Comparison of ENCODE assay signal across 8 cellular contexts in genomic region chr12:54207539-54208267, GRCh38. TPM values are rescaled to one million over a fixed set of nuclear protein-coding genes. Genes with fewer than 3 reads are reported as not detected.
DNase-seq lines count a peak whose midpoint lies in the region; ATAC-seq, FAIRE-seq and TF ChIP-seq lines count a peak whose summit lies in the region.

No MANE protein-coding gene starts in this region.

- H3K9me3 ChIP-seq in BE2C (no peaks in the 10 kb centered on the region), SU-DHL-6 (ENCODE audit: insufficient read depth, low read length) (no peaks in the 10 kb centered on the region), hepatocyte (ENCODE audit: low read depth) (no peaks in the 10 kb centered on the region), spleen (no peaks in the 10 kb centered on the region)

- no peaks in the 10 kb centered on the region for H3F3A ChIP-seq in SU-DHL-6 (ENCODE audit: insufficient read depth)

- ATAC-seq in GM18858 (IDR thresholded peaks at IDR 0.05; ENCODE audit: unreplicated experiment), result no peak

- peak; percentile 89 for FAIRE-seq in GM19239 (lab: Jason Lieb, UNC)

- TF ChIP-seq CTCF in BE2C (IDR thresholded peaks at IDR 0.05; ENCODE audit: low read depth, low read length) (peak; percentile 97), LNCAP (IDR thresholded peaks at IDR 0.05) (peak; percentile 94), SU-DHL-6 (IDR thresholded peaks at IDR 0.05; ENCODE audit: insufficient read depth, low read length, poor library complexity, severe bottlenecking) (peak; percentile 6), hepatocyte (IDR thresholded peaks at IDR 0.05; ENCODE audit: poor library complexity) (peak; percentile 81), spleen (IDR thresholded peaks at IDR 0.05 in 8 of 11, conservative IDR thresholded peaks at IDR 0.05 in 3 of 11) (peak; percentile 80 to 93 (median 89))

- H3K4me1 ChIP-seq in BE2C, result peaks cover 17% of the 10 kb centered on the region
- no peaks in the 10 kb centered on the region for H3K4me1 ChIP-seq in hepatocyte (ENCODE audit: insufficient read depth)
- H3K4me1 ChIP-seq in spleen, result peaks cover 0 to 6% (median 2%) of the 10 kb centered on the region in 6 donors

- H3K27me3 ChIP-seq in BE2C (no peaks in the 10 kb centered on the region), SU-DHL-6 (ENCODE audit: low read length) (no peaks in the 10 kb centered on the region), hepatocyte (peaks cover 22% of the 10 kb centered on the region), spleen (replicated peaks in 1 of 7) (peaks cover 0 to 97% (median 9%) of the 10 kb centered on the region in 7 donors)

- WGBS in hepatocyte (ENCODE audit: low lambda C conversion rate, missing lambda C conversion rate), result 29% methylated on average over 16 of the region's 16 CpGs
- 28 to 31% (median 31%) methylated on average over 16 of the region's 16 CpGs for WGBS in spleen, 5 donors

- H2AFZ ChIP-seq in SU-DHL-6 (ENCODE audit: low read depth, low read length, severe bottlenecking) (no peak overlapping the region), hepatocyte (no peak overlapping the region)

- H3K4me2 ChIP-seq in SU-DHL-6 (ENCODE audit: low read depth, low read length, poor library complexity, severe bottlenecking) (no peak overlapping the region), hepatocyte (no peak overlapping the region)

- H3K36me3 ChIP-seq in BE2C (no peaks in the 10 kb centered on the region), SU-DHL-6 (ENCODE audit: low read length) (no peaks in the 10 kb centered on the region), hepatocyte (replicated peaks; ENCODE audit: insufficient read depth, low read depth) (no peaks in the 10 kb centered on the region), spleen (no peaks in the 10 kb centered on the region)

- H3K9me2 ChIP-seq in SU-DHL-6 (replicated peaks; ENCODE audit: insufficient read depth, low read length) (no peaks in the 10 kb centered on the region), hepatocyte (replicated peaks; ENCODE audit: insufficient read depth) (no peaks in the 10 kb centered on the region)

- H3K27ac ChIP-seq in SU-DHL-6 (ENCODE audit: low read depth, low read length) (no peak overlapping the region), hepatocyte (no peak overlapping the region), spleen (no peak overlapping the region)

- peak; percentile 88 for DNase-seq in BE2C
- DNase-seq in GM19239 (ENCODE audit: insufficient read length, low spot score), result peak; percentile 65
- peak; percentile 53 for DNase-seq in activated naive CD8-positive, alpha-beta T cell treated with anti-CD3 and anti-CD28 coated beads, Interleukin-2, amount 50 U/mL, for 16 hours (ENCODE audit: low read depth, low spot score)
- DNase-seq in hepatocyte (ENCODE audit: low spot score), result peak; percentile 85
- DNase-seq in spleen, result peak; percentile 91

- H3K4me3 ChIP-seq in BE2C (ENCODE audit: low read depth, low read length) (peak overlapping the region; percentile 19), SU-DHL-6 (ENCODE audit: insufficient read depth, low read length, poor library complexity, severe bottlenecking) (no peak overlapping the region), hepatocyte (no peak overlapping the region), spleen (no peak overlapping the region)

- no peaks in the 10 kb centered on the region for H3K79me2 ChIP-seq in SU-DHL-6 (ENCODE audit: insufficient read depth, low read length)
- no peaks in the 10 kb centered on the region for H3K79me2 ChIP-seq in hepatocyte

- TF ChIP-seq POLR2A in spleen (IDR thresholded peaks at IDR 0.05), result no peak

- H3K9ac ChIP-seq in SU-DHL-6 (ENCODE audit: low read length), result no peak overlapping the region

- intact Hi-C loops in spleen (cut with DNase I; ENCODE audit: low total_unique reads), result no loop called here

- H4K20me1 ChIP-seq in SU-DHL-6 (ENCODE audit: low read depth, low read length), result no peaks in the 10 kb centered on the region
- no peaks in the 10 kb centered on the region for H4K20me1 ChIP-seq in hepatocyte (ENCODE audit: insufficient read depth, poor library complexity, severe bottlenecking)

RNA-seq across cellular contexts. Expression of gene SMUG1, which starts 18.9 kb away (rescaled TPM):
- 66.2 TPM for polyA plus RNA-seq in BE2C (2012; ENCODE audit: insufficient read depth, insufficient read length, low read depth)
- 54.3 and 59.1 TPM in 2 replicates for total RNA-seq in hepatocyte
- polyA plus RNA-seq in hepatocyte, result 70.3 and 77.9 TPM in 2 replicates
- 10 to 100 TPM; 20.9 to 36.3 (median 23.1) TPM for total RNA-seq in spleen
- polyA plus RNA-seq in spleen, result 10 to 100 TPM; 24.0 to 42.2 (median 37.4) TPM

Comparison
In these comparisons a context has a peak if more than half of its experiments do, and no peak if none do; other contexts are left out.
1. CTCF ChIP-seq: peak in every context shown above with its lines; median percentile 97 in BE2C; 94 in LNCAP; 89 in spleen; 81 in hepatocyte; 6 in SU-DHL-6.